Comparison of ENCODE assay signal across 1 cellular context in the genomic region with DNA sequence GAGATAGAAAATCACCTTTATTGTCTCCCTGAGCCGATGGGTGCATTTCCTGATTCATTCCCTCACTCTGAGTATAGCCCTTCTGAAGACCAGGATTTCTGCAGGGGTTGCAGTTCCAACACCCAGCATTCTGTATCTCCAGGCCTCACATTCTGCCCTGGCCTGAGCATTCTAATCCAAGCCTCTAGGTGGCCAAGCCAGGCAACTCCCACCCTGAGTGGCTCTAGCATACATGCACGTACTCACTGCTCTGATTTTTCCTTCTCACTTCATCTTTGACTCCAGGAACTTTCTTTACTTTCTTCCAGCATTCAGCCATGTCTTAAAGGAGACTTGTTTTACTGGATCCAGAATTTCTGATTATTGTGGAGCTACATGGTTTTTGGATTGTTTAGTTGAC.
TF ChIP-seq lines count a peak whose summit lies in the region.

No MANE protein-coding gene starts in this region.

TF ChIP-seq in HepG2, 621 proteins besides CTCF, POLR2A, EP300 and RAD21 (continued from another document and continues in another):
- TF ChIP-seq ZNF558 (CRISPR knock-in tag; IDR thresholded peaks at IDR 0.05; ENCODE audit: borderline replicate concordance): no peak
- no peak for TF ChIP-seq ZNF264 (CRISPR knock-in tag; IDR thresholded peaks at IDR 0.05)
- TF ChIP-seq ZNF256 (CRISPR knock-in tag; conservative IDR thresholded peaks at IDR 0.05): no peak; the same call in 1 of the 2 replicates
- TF ChIP-seq, protein P1, sequence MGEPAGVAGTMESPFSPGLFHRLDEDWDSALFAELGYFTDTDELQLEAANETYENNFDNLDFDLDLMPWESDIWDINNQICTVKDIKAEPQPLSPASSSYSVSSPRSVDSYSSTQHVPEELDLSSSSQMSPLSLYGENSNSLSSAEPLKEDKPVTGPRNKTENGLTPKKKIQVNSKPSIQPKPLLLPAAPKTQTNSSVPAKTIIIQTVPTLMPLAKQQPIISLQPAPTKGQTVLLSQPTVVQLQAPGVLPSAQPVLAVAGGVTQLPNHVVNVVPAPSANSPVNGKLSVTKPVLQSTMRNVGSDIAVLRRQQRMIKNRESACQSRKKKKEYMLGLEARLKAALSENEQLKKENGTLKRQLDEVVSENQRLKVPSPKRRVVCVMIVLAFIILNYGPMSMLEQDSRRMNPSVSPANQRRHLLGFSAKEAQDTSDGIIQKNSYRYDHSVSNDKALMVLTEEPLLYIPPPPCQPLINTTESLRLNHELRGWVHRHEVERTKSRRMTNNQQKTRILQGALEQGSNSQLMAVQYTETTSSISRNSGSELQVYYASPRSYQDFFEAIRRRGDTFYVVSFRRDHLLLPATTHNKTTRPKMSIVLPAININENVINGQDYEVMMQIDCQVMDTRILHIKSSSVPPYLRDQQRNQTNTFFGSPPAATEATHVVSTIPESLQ (CRISPR knock-in tag; conservative IDR thresholded peaks at IDR 0.05): no peak
- TF ChIP-seq MIER2 (CRISPR knock-in tag; IDR thresholded peaks at IDR 0.05): no peak
- TF ChIP-seq HOXA5 (CRISPR knock-in tag; IDR thresholded peaks at IDR 0.05): 0 out of 2 replicates have a peak, but pooled peaks have one; percentile 48
- peak; percentile 38; the same call in 1 of the 2 replicates for TF ChIP-seq BCL6 (CRISPR knock-in tag; IDR thresholded peaks at IDR 0.05)
- TF ChIP-seq ERF (CRISPR knock-in tag; IDR thresholded peaks at IDR 0.05): 0 out of 2 replicates have a peak, but pooled peaks have one; percentile 37
- TF ChIP-seq PHB2 (IDR thresholded peaks at IDR 0.05; ENCODE audit: partially characterized antibody): no peak
- 0 out of 2 replicates have a peak, but pooled peaks have one; percentile 30 for TF ChIP-seq ZMYM4 (CRISPR knock-in tag; IDR thresholded peaks at IDR 0.05)
- TF ChIP-seq, protein P2, sequence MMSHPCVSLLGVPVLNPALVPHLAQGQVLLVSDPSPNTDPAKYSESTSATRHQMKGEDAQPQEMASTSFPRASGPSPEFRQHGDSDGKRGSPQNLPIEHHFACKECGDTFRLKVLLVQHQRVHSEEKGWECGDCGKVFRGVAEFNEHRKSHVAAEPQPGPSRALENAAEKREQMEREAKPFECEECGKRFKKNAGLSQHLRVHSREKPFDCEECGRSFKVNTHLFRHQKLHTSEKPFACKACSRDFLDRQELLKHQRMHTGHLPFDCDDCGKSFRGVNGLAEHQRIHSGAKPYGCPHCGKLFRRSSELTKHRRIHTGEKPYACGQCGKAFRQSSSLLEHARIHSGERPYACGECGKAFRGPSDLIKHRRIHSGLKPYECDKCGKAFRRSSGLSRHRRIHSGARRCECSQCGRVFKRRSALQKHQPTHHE (CRISPR knock-in tag; IDR thresholded peaks at IDR 0.05; ENCODE audit: borderline replicate concordance): no peak
- TF ChIP-seq, protein P3, sequence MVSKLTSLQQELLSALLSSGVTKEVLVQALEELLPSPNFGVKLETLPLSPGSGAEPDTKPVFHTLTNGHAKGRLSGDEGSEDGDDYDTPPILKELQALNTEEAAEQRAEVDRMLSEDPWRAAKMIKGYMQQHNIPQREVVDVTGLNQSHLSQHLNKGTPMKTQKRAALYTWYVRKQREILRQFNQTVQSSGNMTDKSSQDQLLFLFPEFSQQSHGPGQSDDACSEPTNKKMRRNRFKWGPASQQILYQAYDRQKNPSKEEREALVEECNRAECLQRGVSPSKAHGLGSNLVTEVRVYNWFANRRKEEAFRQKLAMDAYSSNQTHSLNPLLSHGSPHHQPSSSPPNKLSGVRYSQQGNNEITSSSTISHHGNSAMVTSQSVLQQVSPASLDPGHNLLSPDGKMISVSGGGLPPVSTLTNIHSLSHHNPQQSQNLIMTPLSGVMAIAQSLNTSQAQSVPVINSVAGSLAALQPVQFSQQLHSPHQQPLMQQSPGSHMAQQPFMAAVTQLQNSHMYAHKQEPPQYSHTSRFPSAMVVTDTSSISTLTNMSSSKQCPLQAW (CRISPR knock-in tag; IDR thresholded peaks at IDR 0.05): 0 out of 2 replicates have a peak, but pooled peaks have one; percentile 33
- TF ChIP-seq NCOA2 (CRISPR knock-in tag; IDR thresholded peaks at IDR 0.05): 0 out of 2 replicates have a peak, but pooled peaks have one; percentile 23
- TF ChIP-seq ATRX (CRISPR knock-in tag; IDR thresholded peaks at IDR 0.05; ENCODE audit: borderline replicate concordance): no peak
- TF ChIP-seq, protein P4, sequence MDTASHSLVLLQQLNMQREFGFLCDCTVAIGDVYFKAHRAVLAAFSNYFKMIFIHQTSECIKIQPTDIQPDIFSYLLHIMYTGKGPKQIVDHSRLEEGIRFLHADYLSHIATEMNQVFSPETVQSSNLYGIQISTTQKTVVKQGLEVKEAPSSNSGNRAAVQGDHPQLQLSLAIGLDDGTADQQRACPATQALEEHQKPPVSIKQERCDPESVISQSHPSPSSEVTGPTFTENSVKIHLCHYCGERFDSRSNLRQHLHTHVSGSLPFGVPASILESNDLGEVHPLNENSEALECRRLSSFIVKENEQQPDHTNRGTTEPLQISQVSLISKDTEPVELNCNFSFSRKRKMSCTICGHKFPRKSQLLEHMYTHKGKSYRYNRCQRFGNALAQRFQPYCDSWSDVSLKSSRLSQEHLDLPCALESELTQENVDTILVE (CRISPR knock-in tag; IDR thresholded peaks at IDR 0.05): peak; percentile 60; the same call in 1 of the 2 replicates
- no peak for TF ChIP-seq ZNF432 (CRISPR knock-in tag; IDR thresholded peaks at IDR 0.05; ENCODE audit: borderline replicate concordance)
- TF ChIP-seq MAFK (conservative IDR thresholded peaks at IDR 0.05 in 1 of 2, IDR thresholded peaks at IDR 0.05 in 1 of 2; ENCODE audit: low read length in 2 of 2): peak; percentile 31 to 35; a peak in 2 of 4 replicates
- TF ChIP-seq, protein P5, sequence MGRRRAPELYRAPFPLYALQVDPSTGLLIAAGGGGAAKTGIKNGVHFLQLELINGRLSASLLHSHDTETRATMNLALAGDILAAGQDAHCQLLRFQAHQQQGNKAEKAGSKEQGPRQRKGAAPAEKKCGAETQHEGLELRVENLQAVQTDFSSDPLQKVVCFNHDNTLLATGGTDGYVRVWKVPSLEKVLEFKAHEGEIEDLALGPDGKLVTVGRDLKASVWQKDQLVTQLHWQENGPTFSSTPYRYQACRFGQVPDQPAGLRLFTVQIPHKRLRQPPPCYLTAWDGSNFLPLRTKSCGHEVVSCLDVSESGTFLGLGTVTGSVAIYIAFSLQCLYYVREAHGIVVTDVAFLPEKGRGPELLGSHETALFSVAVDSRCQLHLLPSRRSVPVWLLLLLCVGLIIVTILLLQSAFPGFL (CRISPR knock-in tag; IDR thresholded peaks at IDR 0.05): no peak
- TF ChIP-seq ELF1 (CRISPR knock-in tag; IDR thresholded peaks at IDR 0.05): 0 out of 2 replicates have a peak, but pooled peaks have one; percentile 24
- peak; percentile 59; the same call in 1 of the 2 replicates for TF ChIP-seq ZNF12 (CRISPR knock-in tag; IDR thresholded peaks at IDR 0.05)
- no peak for TF ChIP-seq KLF15 (CRISPR knock-in tag; IDR thresholded peaks at IDR 0.05; ENCODE audit: borderline replicate concordance)
- no peak for TF ChIP-seq U2AF2 (IDR thresholded peaks at IDR 0.05; ENCODE audit: low read depth, low read length)
- TF ChIP-seq, protein P6, sequence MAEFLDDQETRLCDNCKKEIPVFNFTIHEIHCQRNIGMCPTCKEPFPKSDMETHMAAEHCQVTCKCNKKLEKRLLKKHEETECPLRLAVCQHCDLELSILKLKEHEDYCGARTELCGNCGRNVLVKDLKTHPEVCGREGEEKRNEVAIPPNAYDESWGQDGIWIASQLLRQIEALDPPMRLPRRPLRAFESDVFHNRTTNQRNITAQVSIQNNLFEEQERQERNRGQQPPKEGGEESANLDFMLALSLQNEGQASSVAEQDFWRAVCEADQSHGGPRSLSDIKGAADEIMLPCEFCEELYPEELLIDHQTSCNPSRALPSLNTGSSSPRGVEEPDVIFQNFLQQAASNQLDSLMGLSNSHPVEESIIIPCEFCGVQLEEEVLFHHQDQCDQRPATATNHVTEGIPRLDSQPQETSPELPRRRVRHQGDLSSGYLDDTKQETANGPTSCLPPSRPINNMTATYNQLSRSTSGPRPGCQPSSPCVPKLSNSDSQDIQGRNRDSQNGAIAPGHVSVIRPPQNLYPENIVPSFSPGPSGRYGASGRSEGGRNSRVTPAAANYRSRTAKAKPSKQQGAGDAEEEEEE (CRISPR knock-in tag; IDR thresholded peaks at IDR 0.05; ENCODE audit: borderline replicate concordance): no peak
- TF ChIP-seq ZSCAN9 (CRISPR knock-in tag; IDR thresholded peaks at IDR 0.05; ENCODE audit: borderline replicate concordance): no peak
- TF ChIP-seq ZNF598 (CRISPR knock-in tag; IDR thresholded peaks at IDR 0.05; ENCODE audit: borderline replicate concordance): 0 out of 2 replicates have a peak, but pooled peaks have one; percentile 34
- TF ChIP-seq SUZ12 (IDR thresholded peaks at IDR 0.05; ENCODE audit: low read depth, low read length): no peak
- TF ChIP-seq, protein P7, sequence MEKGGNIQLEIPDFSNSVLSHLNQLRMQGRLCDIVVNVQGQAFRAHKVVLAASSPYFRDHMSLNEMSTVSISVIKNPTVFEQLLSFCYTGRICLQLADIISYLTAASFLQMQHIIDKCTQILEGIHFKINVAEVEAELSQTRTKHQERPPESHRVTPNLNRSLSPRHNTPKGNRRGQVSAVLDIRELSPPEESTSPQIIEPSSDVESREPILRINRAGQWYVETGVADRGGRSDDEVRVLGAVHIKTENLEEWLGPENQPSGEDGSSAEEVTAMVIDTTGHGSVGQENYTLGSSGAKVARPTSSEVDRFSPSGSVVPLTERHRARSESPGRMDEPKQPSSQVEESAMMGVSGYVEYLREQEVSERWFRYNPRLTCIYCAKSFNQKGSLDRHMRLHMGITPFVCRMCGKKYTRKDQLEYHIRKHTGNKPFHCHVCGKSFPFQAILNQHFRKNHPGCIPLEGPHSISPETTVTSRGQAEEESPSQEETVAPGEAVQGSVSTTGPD (CRISPR knock-in tag; IDR thresholded peaks at IDR 0.05): no peak
- no peak for TF ChIP-seq ZNF431 (CRISPR knock-in tag; IDR thresholded peaks at IDR 0.05; ENCODE audit: borderline replicate concordance, low read depth)
- TF ChIP-seq CBX5 (CRISPR knock-in tag; IDR thresholded peaks at IDR 0.05; ENCODE audit: borderline replicate concordance): peak; percentile 29; the same call in 1 of the 2 replicates
- TF ChIP-seq NFYC (CRISPR knock-in tag; IDR thresholded peaks at IDR 0.05): no peak
- TF ChIP-seq ZNF335 (CRISPR knock-in tag; IDR thresholded peaks at IDR 0.05): no peak
- no peak for TF ChIP-seq ZNF607 (CRISPR knock-in tag; IDR thresholded peaks at IDR 0.05; ENCODE audit: borderline replicate concordance)
- TF ChIP-seq ZFP1 (CRISPR knock-in tag; IDR thresholded peaks at IDR 0.05): no peak
- TF ChIP-seq ZNF879 (CRISPR knock-in tag; IDR thresholded peaks at IDR 0.05): no peak
- TF ChIP-seq, protein P8, sequence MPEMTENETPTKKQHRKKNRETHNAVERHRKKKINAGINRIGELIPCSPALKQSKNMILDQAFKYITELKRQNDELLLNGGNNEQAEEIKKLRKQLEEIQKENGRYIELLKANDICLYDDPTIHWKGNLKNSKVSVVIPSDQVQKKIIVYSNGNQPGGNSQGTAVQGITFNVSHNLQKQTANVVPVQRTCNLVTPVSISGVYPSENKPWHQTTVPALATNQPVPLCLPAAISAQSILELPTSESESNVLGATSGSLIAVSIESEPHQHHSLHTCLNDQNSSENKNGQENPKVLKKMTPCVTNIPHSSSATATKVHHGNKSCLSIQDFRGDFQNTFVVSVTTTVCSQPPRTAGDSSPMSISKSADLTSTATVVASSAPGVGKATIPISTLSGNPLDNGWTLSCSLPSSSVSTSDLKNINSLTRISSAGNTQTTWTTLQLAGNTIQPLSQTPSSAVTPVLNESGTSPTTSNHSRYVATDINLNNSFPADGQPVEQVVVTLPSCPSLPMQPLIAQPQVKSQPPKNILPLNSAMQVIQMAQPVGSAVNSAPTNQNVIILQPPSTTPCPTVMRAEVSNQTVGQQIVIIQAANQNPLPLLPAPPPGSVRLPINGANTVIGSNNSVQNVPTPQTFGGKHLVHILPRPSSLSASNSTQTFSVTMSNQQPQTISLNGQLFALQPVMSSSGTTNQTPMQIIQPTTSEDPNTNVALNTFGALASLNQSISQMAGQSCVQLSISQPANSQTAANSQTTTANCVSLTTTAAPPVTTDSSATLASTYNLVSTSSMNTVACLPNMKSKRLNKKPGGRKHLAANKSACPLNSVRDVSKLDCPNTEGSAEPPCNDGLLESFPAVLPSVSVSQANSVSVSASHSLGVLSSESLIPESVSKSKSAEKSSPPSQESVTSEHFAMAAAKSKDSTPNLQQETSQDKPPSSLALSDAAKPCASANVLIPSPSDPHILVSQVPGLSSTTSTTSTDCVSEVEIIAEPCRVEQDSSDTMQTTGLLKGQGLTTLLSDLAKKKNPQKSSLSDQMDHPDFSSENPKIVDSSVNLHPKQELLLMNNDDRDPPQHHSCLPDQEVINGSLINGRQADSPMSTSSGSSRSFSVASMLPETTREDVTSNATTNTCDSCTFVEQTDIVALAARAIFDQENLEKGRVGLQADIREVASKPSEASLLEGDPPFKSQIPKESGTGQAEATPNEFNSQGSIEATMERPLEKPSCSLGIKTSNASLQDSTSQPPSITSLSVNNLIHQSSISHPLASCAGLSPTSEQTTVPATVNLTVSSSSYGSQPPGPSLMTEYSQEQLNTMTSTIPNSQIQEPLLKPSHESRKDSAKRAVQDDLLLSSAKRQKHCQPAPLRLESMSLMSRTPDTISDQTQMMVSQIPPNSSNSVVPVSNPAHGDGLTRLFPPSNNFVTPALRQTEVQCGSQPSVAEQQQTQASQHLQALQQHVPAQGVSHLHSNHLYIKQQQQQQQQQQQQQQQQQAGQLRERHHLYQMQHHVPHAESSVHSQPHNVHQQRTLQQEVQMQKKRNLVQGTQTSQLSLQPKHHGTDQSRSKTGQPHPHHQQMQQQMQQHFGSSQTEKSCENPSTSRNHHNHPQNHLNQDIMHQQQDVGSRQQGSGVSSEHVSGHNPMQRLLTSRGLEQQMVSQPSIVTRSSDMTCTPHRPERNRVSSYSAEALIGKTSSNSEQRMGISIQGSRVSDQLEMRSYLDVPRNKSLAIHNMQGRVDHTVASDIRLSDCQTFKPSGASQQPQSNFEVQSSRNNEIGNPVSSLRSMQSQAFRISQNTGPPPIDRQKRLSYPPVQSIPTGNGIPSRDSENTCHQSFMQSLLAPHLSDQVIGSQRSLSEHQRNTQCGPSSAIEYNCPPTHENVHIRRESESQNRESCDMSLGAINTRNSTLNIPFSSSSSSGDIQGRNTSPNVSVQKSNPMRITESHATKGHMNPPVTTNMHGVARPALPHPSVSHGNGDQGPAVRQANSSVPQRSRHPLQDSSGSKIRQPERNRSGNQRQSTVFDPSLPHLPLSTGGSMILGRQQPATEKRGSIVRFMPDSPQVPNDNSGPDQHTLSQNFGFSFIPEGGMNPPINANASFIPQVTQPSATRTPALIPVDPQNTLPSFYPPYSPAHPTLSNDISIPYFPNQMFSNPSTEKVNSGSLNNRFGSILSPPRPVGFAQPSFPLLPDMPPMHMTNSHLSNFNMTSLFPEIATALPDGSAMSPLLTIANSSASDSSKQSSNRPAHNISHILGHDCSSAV (CRISPR knock-in tag; IDR thresholded peaks at IDR 0.05; ENCODE audit: borderline replicate concordance): no peak
- TF ChIP-seq, protein P9, sequence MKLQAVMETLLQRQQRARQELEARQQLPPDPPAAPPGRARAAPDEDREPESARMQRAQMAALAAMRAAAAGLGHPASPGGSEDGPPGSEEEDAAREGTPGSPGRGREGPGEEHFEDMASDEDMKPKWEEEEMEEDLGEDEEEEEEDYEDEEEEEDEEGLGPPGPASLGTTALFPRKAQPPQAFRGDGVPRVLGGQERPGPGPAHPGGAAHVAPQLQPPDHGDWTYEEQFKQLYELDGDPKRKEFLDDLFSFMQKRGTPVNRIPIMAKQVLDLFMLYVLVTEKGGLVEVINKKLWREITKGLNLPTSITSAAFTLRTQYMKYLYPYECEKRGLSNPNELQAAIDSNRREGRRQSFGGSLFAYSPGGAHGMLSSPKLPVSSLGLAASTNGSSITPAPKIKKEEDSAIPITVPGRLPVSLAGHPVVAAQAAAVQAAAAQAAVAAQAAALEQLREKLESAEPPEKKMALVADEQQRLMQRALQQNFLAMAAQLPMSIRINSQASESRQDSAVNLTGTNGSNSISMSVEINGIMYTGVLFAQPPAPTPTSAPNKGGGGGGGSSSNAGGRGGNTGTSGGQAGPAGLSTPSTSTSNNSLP (IDR thresholded peaks at IDR 0.05; ENCODE audit: low read depth, low read length): no peak
- no peak for TF ChIP-seq DNMT1 (CRISPR knock-in tag; IDR thresholded peaks at IDR 0.05)
- no peak for TF ChIP-seq CCDC6 (CRISPR knock-in tag; IDR thresholded peaks at IDR 0.05)
